In genomic region chr14:76867536-76868452, GRCh38 we compare ENCODE assay signal across 9 cellular contexts. TPM values are rescaled to one million over a fixed set of nuclear protein-coding genes. Genes with fewer than 3 reads are reported as not detected.
A peak's percentile ranks its signal among the peaks of the same experiment; 100 is the strongest.
DNase-seq lines count a peak whose midpoint lies in the region; ATAC-seq, FAIRE-seq and TF ChIP-seq lines count a peak whose summit lies in the region.
"Had no signal": no experiment of that assay in that cellular context is flagged by ENCODE, and none has a peak within 500 bp of the region (broad histone marks: within the 10 kb centered on the region; RNA-seq: fewer than 3 reads in every experiment).

No MANE protein-coding gene starts in this region.

- H3K36me3 ChIP-seq in endodermal cell (ENCODE audit: control insufficient read depth, insufficient read depth, low read length): no peaks in the 10 kb centered on the region

- H3K9me3 Mint-ChIP-seq in activated naive CD8-positive, alpha-beta T cell treated with anti-CD3 and anti-CD28 coated beads, Interleukin-2, amount 10 ng/mL, durations not matched to agents 7 days and 5 days: no peaks in the 10 kb centered on the region
- H3K9me3 Mint-ChIP-seq in endodermal cell: no peaks in the 10 kb centered on the region

- no peak overlapping the region for H3K4me3 ChIP-seq in endodermal cell (ENCODE audit: low read length)

- no peak overlapping the region for H3K9ac ChIP-seq in endodermal cell (ENCODE audit: extremely low read depth, low read length, poor library complexity, severe bottlenecking)

- peaks cover 6% of the 10 kb centered on the region for H3K27me3 Mint-ChIP-seq in activated naive CD8-positive, alpha-beta T cell treated with anti-CD3 and anti-CD28 coated beads, Interleukin-2, amount 10 ng/mL, durations not matched to agents 7 days and 5 days
- H3K27me3 Mint-ChIP-seq in endodermal cell (ENCODE audit: insufficient read depth): no peaks in the 10 kb centered on the region

- POLR2A ChIA-PET in activated naive CD8-positive, alpha-beta T cell treated with anti-CD3 and anti-CD28 coated beads, Interleukin-2, amount 10 ng/mL, durations not matched to agents 7 days and 5 days (lab: Charles Lee): no interaction called here

- no peaks in the 10 kb centered on the region for H3K27me3 ChIP-seq in endodermal cell (ENCODE audit: control insufficient read depth, insufficient read depth, low read length, poor library complexity, severe bottlenecking)

- peaks cover 18% of the 10 kb centered on the region for H3K4me1 Mint-ChIP-seq in activated naive CD8-positive, alpha-beta T cell treated with anti-CD3 and anti-CD28 coated beads, Interleukin-2, amount 10 ng/mL, durations not matched to agents 7 days and 5 days
- peaks cover 3% of the 10 kb centered on the region for H3K4me1 Mint-ChIP-seq in endodermal cell

- no peak for FAIRE-seq in GM19239 (lab: Jason Lieb, UNC)

- TF ChIP-seq CTCF in endodermal cell (conservative IDR thresholded peaks at IDR 0.05): no peak

- 93 to 95% methylated on average over 16 to 25 of the region's 25 CpGs for WGBS in endodermal cell (ENCODE audit: insufficient coverage in 1 of 2, insufficient read length in 1 of 2), 2 experiments

- peak; percentile 81 for ATAC-seq in activated naive CD8-positive, alpha-beta T cell treated with anti-CD3 and anti-CD28 coated beads, Interleukin-2, amount 10 ng/mL, durations not matched to agents 7 days and 5 days (ENCODE audit: low read depth)
- ATAC-seq in HG03135 (IDR thresholded peaks at IDR 0.05; ENCODE audit: unreplicated experiment): no peak

- no peak overlapping the region for H3K27ac ChIP-seq in endodermal cell (ENCODE audit: low read depth, low read length)

- TF ChIP-seq POLR2A in erythroblast (IDR thresholded peaks at IDR 0.05; ENCODE audit: low read length): no peak

- no peaks in the 10 kb centered on the region for H3K4me1 ChIP-seq in endodermal cell (ENCODE audit: control insufficient read depth, insufficient read depth, low read length)

- H3K4me3 Mint-ChIP-seq in activated naive CD8-positive, alpha-beta T cell treated with anti-CD3 and anti-CD28 coated beads, Interleukin-2, amount 10 ng/mL, durations not matched to agents 7 days and 5 days: peak overlapping the region; percentile 28
- no peak overlapping the region for H3K4me3 Mint-ChIP-seq in endodermal cell

- H3K27ac Mint-ChIP-seq in activated naive CD8-positive, alpha-beta T cell treated with anti-CD3 and anti-CD28 coated beads, Interleukin-2, amount 10 ng/mL, durations not matched to agents 7 days and 5 days: peak overlapping the region; percentile 53
- H3K27ac Mint-ChIP-seq in endodermal cell: no peak overlapping the region

- H3K36me3 Mint-ChIP-seq in activated naive CD8-positive, alpha-beta T cell treated with anti-CD3 and anti-CD28 coated beads, Interleukin-2, amount 10 ng/mL, durations not matched to agents 7 days and 5 days: no peaks in the 10 kb centered on the region
- no peaks in the 10 kb centered on the region for H3K36me3 Mint-ChIP-seq in endodermal cell (ENCODE audit: low read depth)

- H3K9me3 ChIP-seq in endodermal cell (ENCODE audit: control insufficient read depth, low read length): no peaks in the 10 kb centered on the region

- DNase-seq in GM19239 (ENCODE audit: insufficient read length, low spot score) (peak; percentile 30), SKM-1 treated with dmso at 0.1 percent for 144 hours (lab: John Stamatoyannopoulos, UW; ENCODE audit: unreplicated experiment) (peak; percentile 32), islet precursor cell (no peak), erythroblast (lab: John Stamatoyannopoulos, UW) (no peak), endodermal cell (no peak)
- DNase-seq in activated naive CD8-positive, alpha-beta T cell treated with anti-CD3 and anti-CD28 coated beads, Interleukin-2, amount 10 ng/mL, durations not matched to agents 7 days and 5 days: peak; percentile 50
- DNase-seq in stimulated activated CD4-positive, alpha-beta T cell treated with anti-CD3 and anti-CD28 coated beads, Interleukin-15, amount 100 ng/mL, for 1 hour (ENCODE audit: low read depth in 1 of 2, low spot score in 1 of 2): peak; percentile 8 to 13
- DNase-seq: NCI-H1105 treated with DMSO at 0.1 percent for 48 hours had no signal

RNA-seq across cellular contexts. Expression of gene LRRC74A, which starts 41.6 kb away (rescaled TPM):
- total RNA-seq in activated naive CD8-positive, alpha-beta T cell treated with anti-CD3 and anti-CD28 coated beads, Interleukin-2, amount 10 ng/mL, durations not matched to agents 7 days and 5 days: not detected
- not detected for total RNA-seq in endodermal cell
- not detected for polyA plus RNA-seq in endodermal cell (2013, experiment 1 of 2)
- not detected for polyA plus RNA-seq in endodermal cell (2013, experiment 2 of 2)

RNA-seq across cellular contexts. Expression of gene ANGEL1, which starts 55.1 kb away (rescaled TPM):
- 10 to 100 TPM; 15.4 to 17.3 TPM for total RNA-seq in activated naive CD8-positive, alpha-beta T cell treated with anti-CD3 and anti-CD28 coated beads, Interleukin-2, amount 10 ng/mL, durations not matched to agents 7 days and 5 days
- total RNA-seq in endodermal cell: 10 to 100 TPM; 21.5 to 32.5 TPM
- 26.1 TPM for polyA plus RNA-seq in endodermal cell (2013, experiment 1 of 2)
- 22.1 TPM for polyA plus RNA-seq in endodermal cell (2013, experiment 2 of 2)

Comparison
In these comparisons a context has a peak if more than half of its experiments do, and no peak if none do; other contexts are left out.
1. DNase-seq: peak in GM19239 (single experiment), SKM-1 treated with dmso at 0.1 percent for 144 hours (single experiment), activated naive CD8-positive, alpha-beta T cell treated with anti-CD3 and anti-CD28 coated beads, Interleukin-2, amount 10 ng/mL, durations not matched to agents 7 days and 5 days (single experiment) and stimulated activated CD4-positive, alpha-beta T cell treated with anti-CD3 and anti-CD28 coated beads, Interleukin-15, amount 100 ng/mL, for 1 hour (2 of 2); none in islet precursor cell (single experiment), erythroblast (0 of 2) and endodermal cell (single experiment).